In the genomic region with DNA sequence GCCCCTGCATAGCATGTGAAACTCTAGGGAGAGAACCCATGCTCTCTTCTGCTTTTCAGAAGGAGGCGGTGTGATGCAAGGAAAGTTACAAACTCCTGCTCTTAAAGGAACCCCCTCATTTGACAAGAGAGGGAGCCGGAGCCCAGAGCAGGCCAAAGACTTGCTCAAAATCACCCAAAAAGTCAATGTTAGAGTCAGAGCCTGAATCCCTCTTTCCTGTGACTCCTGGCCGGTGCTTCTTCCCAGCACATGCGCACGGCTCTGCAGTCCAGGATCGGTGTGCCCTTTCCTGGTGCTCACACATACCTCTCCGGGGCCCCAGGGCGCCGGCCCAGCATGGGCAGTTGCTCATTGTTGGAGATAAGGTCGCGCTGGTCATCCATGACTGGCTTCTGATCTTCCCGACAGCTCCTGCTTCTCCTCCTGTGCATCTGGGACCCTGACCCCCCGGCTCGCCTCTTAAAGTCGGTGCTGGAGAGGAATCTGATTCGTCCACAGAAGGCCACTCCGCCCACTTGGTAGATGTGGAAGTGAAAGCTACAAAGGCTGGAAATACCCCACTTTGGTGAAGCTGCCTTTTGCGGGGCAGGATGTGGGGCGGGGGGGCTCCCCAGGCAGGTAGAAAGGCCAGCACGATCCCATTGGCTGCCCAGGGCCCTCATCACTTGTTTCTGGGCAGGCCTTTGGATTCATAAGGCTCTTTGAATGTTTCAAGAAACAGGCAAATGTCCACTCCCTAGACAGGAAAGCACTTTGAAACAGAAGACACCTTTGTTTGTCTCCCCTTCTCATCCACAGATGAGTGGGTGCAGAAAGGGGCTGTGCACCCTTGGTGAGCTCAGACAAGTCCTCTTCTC, we compare ENCODE assay signal across 8 cellular contexts. TPM values are rescaled to one million over a fixed set of nuclear protein-coding genes. Genes with fewer than 3 reads are reported as not detected.
A peak's percentile ranks its signal among the peaks of the same experiment; 100 is the strongest.
DNase-seq lines count a peak whose midpoint lies in the region; ATAC-seq and TF ChIP-seq lines count a peak whose summit lies in the region.

A gene (minus strand): TSS at position 592 of the 857 bp plus-strand sequence. CDS start 161 bp downstream, at position 431.

- peaks cover 32% of the 10 kb centered on the region for H3F3A ChIP-seq in neural progenitor cell (ENCODE audit: low read depth)

- H3K27me3 Mint-ChIP-seq in neural progenitor cell (ENCODE audit: insufficient read depth, low read depth): no peaks in the 10 kb centered on the region

- H3K36me3 ChIP-seq in OCI-LY3 (replicated peaks; ENCODE audit: low read depth, low read length) (peaks cover 41% of the 10 kb centered on the region), neural progenitor cell (no peaks in the 10 kb centered on the region)

- H3K4me1 Mint-ChIP-seq in neural progenitor cell: peaks cover 27% of the 10 kb centered on the region

- H2AFZ ChIP-seq in OCI-LY3 (ENCODE audit: low read depth, low read length): no peak within 1 kb of the TSS
- H2AFZ ChIP-seq in neural progenitor cell (replicated peaks): peak within 1 kb of the TSS; percentile 100

- DNase-seq in GM13977 (ENCODE audit: low spot score) (peak; percentile 89), fibroblast of peridontal ligament (ENCODE audit: extremely low read depth) (peak; percentile 68), neural progenitor cell (ENCODE audit: low spot score) (peak; percentile 67), stromal cell of bone marrow (ENCODE audit: low read depth) (peak; percentile 72), NCI-H510A (lab: John Stamatoyannopoulos, UW) (no peak)
- peak; percentile 90 to 93 for DNase-seq in activated T-cell treated with anti-CD3 and anti-CD28 coated beads, Interleukin-2, amount 50 U/mL, for 48 hours

- peak within 1 kb of the TSS; percentile 100 for H3K27ac ChIP-seq in OCI-LY3 (ENCODE audit: low read length)
- H3K27ac ChIP-seq in neural progenitor cell: peak within 1 kb of the TSS; percentile 33

- peak within 1 kb of the TSS; percentile 100 for H3K4me2 ChIP-seq in OCI-LY3 (ENCODE audit: low read length)
- peak within 1 kb of the TSS; percentile 69 for H3K4me2 ChIP-seq in neural progenitor cell

- TF ChIP-seq CTCF in GM13977 (IDR thresholded peaks at IDR 0.05; ENCODE audit: extremely low read depth, insufficient read depth, missing control alignments) (no peak), OCI-LY3 (IDR thresholded peaks at IDR 0.05; ENCODE audit: low read depth, low read length) (no peak), neural progenitor cell (IDR thresholded peaks at IDR 0.05) (no peak)

- H3K27me3 ChIP-seq in OCI-LY3 (ENCODE audit: low read depth, low read length) (no peaks in the 10 kb centered on the region), neural progenitor cell (no peaks in the 10 kb centered on the region)

- no peaks in the 10 kb centered on the region for H3K9me3 ChIP-seq in OCI-LY3 (ENCODE audit: insufficient read depth, low read length)
- no peaks in the 10 kb centered on the region for H3K9me3 ChIP-seq in neural progenitor cell (ENCODE audit: low read depth)

- H3K79me2 ChIP-seq in OCI-LY3 (ENCODE audit: low read length) (peaks cover 60% of the 10 kb centered on the region), neural progenitor cell (ENCODE audit: low read depth) (no peaks in the 10 kb centered on the region)

- H3K4me3 ChIP-seq in OCI-LY3 (ENCODE audit: low read length): peak within 1 kb of the TSS; percentile 100
- H3K4me3 ChIP-seq in neural progenitor cell: peak within 1 kb of the TSS; percentile 36

- H3K36me3 Mint-ChIP-seq in neural progenitor cell: no peaks in the 10 kb centered on the region

- H3K27ac Mint-ChIP-seq in neural progenitor cell: no peak within 1 kb of the TSS

- H3K4me3 Mint-ChIP-seq in neural progenitor cell: peak within 1 kb of the TSS; percentile 58

- peaks cover 46% of the 10 kb centered on the region for H4K20me1 ChIP-seq in OCI-LY3 (ENCODE audit: insufficient read depth, low read length)
- H4K20me1 ChIP-seq in neural progenitor cell (ENCODE audit: low read depth): no peaks in the 10 kb centered on the region

- ATAC-seq in HG02840 (IDR thresholded peaks at IDR 0.05; ENCODE audit: low FRiP score, unreplicated experiment): peak; percentile 78

- H3K4me1 ChIP-seq in OCI-LY3 (ENCODE audit: low read length): peaks cover 44% of the 10 kb centered on the region
- H3K4me1 ChIP-seq in neural progenitor cell: peaks cover 20% of the 10 kb centered on the region

- H3K9ac ChIP-seq in OCI-LY3 (ENCODE audit: low read length): peak within 1 kb of the TSS; percentile 100
- H3K9ac ChIP-seq in neural progenitor cell: no peak within 1 kb of the TSS

- in situ Hi-C loops in GM13977 (cut with MboI; ENCODE audit: low pct_unique_long_range_greater_than_20kb, low sequenced_read_pairs, unreplicated experiment): no loop called here

- H3K9me3 Mint-ChIP-seq in neural progenitor cell: no peaks in the 10 kb centered on the region

RNA-seq across cellular contexts. Expression of the gene that starts here (rescaled TPM):
- 9.8 and 25.6 TPM in 2 replicates for total RNA-seq in neural progenitor cell (ENCODE audit: low replicate concordance)
